17 cellular contexts compared by ENCODE assay signal in genomic region chr22:28208036-28208435, GRCh38.
A peak's percentile ranks its signal among the peaks of the same experiment; 100 is the strongest.
DNase-seq lines count a peak whose midpoint lies in the region; ATAC-seq and TF ChIP-seq lines count a peak whose summit lies in the region.
"Had no signal": no experiment of that assay in that cellular context is flagged by ENCODE, and none has a peak within 500 bp of the region (broad histone marks: within the 10 kb centered on the region; RNA-seq: fewer than 3 reads in every experiment).

No MANE protein-coding gene starts in this region.

- WGBS in GM23248 (ENCODE audit: low coverage in 1 of 2, low lambda C conversion rate in 2 of 2, missing lambda C conversion rate in 2 of 2), 2 experiments, result 59% methylated on average over 2 of the region's 2 CpGs
- 100% methylated on average over 2 of the region's 2 CpGs for WGBS in mesenchymal stem cell

- no peak overlapping the region for H3K4ac ChIP-seq in mesenchymal stem cell (ENCODE audit: low read depth in 1 of 2, low read length in 2 of 2)

- no peak overlapping the region for H3K27ac Mint-ChIP-seq in activated T-cell treated with anti-CD3 and anti-CD28 coated beads, Interleukin-2, amount 50 U/mL, for 72 hours

- H3K9me3 ChIP-seq in GM23248 (ENCODE audit: low read depth) (no peaks in the 10 kb centered on the region), mesenchymal stem cell (ENCODE audit: control insufficient read depth, low read length) (peaks cover 3% of the 10 kb centered on the region)

- CTCF ChIA-PET in RWPE1 (lab: Yijun Ruan, JAX), result interaction anchor here (0.5 kb wide), 1 partner anchor 42 kb away, joined by 3 read pairs; no protein-coding TSS in a partner anchor

- no peak overlapping the region for H3K14ac ChIP-seq in mesenchymal stem cell (ENCODE audit: low read length in 2 of 2)

- H3K36me3 ChIP-seq in GM23248 (ENCODE audit: low read depth) (no peaks in the 10 kb centered on the region), mesenchymal stem cell (ENCODE audit: control insufficient read depth in 1 of 2, insufficient read depth in 2 of 2, low read depth in 1 of 2, low read length in 2 of 2) (no peaks in the 10 kb centered on the region)
- H3K36me3 ChIP-seq: SJSA1 had no signal

- H3K4me1 ChIP-seq in GM23248 (ENCODE audit: insufficient read depth) (peaks cover 25% of the 10 kb centered on the region), mesenchymal stem cell (ENCODE audit: control insufficient read depth, insufficient read depth, low read depth, low read length) (peaks cover 3% of the 10 kb centered on the region)

- ATAC-seq in GM19452 (IDR thresholded peaks at IDR 0.05; ENCODE audit: unreplicated experiment), result no peak
- ATAC-seq in activated T-cell treated with anti-CD3 and anti-CD28 coated beads, Interleukin-2, amount 50 U/mL, for 72 hours (replicated peaks in 1 of 2), result no peak

- no peak overlapping the region for H2BK15ac ChIP-seq in mesenchymal stem cell (ENCODE audit: low read depth, poor library complexity, severe bottlenecking)

- no peak overlapping the region for H2BK120ac ChIP-seq in mesenchymal stem cell (ENCODE audit: low read depth, low read length)

- no peaks in the 10 kb centered on the region for H3K27me3 Mint-ChIP-seq in activated T-cell treated with anti-CD3 and anti-CD28 coated beads, Interleukin-2, amount 50 U/mL, for 72 hours (ENCODE audit: low read depth)

- peaks cover 3 to 5% of the 10 kb centered on the region in 2 donors for H3K36me3 Mint-ChIP-seq in activated T-cell treated with anti-CD3 and anti-CD28 coated beads, Interleukin-2, amount 50 U/mL, for 72 hours (ENCODE audit: insufficient read depth in 2 of 2)

- H3K4me3 ChIP-seq in GM23248, result no peak overlapping the region
- no peak overlapping the region for H3K4me3 ChIP-seq in mesenchymal stem cell (ENCODE audit: insufficient read depth in 1 of 2, low read depth in 1 of 2, low read length in 2 of 2)
- H3K4me3 ChIP-seq: SJSA1 had no signal

- H2BK12ac ChIP-seq in mesenchymal stem cell (ENCODE audit: low read length in 2 of 2), result no peak overlapping the region

- H3K18ac ChIP-seq in mesenchymal stem cell (ENCODE audit: low read depth in 1 of 2, low read length in 2 of 2), result no peak overlapping the region

- in situ Hi-C loops in GM23248 (cut with MboI), result no loop called here

- POLR2A ChIA-PET in RWPE1 (lab: Yijun Ruan, JAX; ENCODE audit: low non-redundant PET), result no interaction called here

- H3K4me2 ChIP-seq in GM23248 (ENCODE audit: unreplicated experiment) (peak overlapping the region; percentile 13), mesenchymal stem cell (ENCODE audit: low read length, poor library complexity, severe bottlenecking) (no peak overlapping the region)

- H3F3A ChIP-seq in GM23248 (ENCODE audit: insufficient read depth), result peaks cover 28% of the 10 kb centered on the region

- H3K4me1 Mint-ChIP-seq in activated T-cell treated with anti-CD3 and anti-CD28 coated beads, Interleukin-2, amount 50 U/mL, for 72 hours (ENCODE audit: low read depth), result no peaks in the 10 kb centered on the region

- H3K27me3 ChIP-seq in GM23248 (replicated peaks; ENCODE audit: insufficient read depth), result no peaks in the 10 kb centered on the region
- no peaks in the 10 kb centered on the region for H3K27me3 ChIP-seq in mesenchymal stem cell (ENCODE audit: control insufficient read depth in 1 of 2, insufficient read depth in 1 of 2, low read length in 2 of 2)
- H3K27me3 ChIP-seq: SJSA1 had no signal

- DNase-seq in GM23248 (peak; percentile 50), RWPE1 (ENCODE audit: low spot score) (peak; percentile 12), epithelial cell of prostate (ENCODE audit: low read depth, low spot score) (no peak), mesenchymal stem cell (no peak), NCI-H2029 (lab: John Stamatoyannopoulos, UW) (no peak)
- DNase-seq in activated naive CD4-positive, alpha-beta T cell treated with anti-CD3 and anti-CD28 coated beads, Interleukin-2, amount 50 U/mL, for 16 hours, result no peak
- no peak for DNase-seq in activated T-cell treated with anti-CD3 and anti-CD28 coated beads, Interleukin-2, amount 50 U/mL, for 72 hours
- DNase-seq: C1 segment of cervical spinal cord, DND-41, H7, NCI-H1417 treated with DMSO at 0.1 percent for 48 hours, NCI-H2081, NCI-H524, OCI-M1 had no signal

- H4K8ac ChIP-seq in mesenchymal stem cell (ENCODE audit: low read length), result no peak overlapping the region

- H4K20me1 ChIP-seq in GM23248 (ENCODE audit: insufficient read depth), result no peaks in the 10 kb centered on the region

- no peak overlapping the region for H4K91ac ChIP-seq in mesenchymal stem cell (ENCODE audit: low read length)

- TF ChIP-seq CTCF in RWPE1 (conservative IDR thresholded peaks at IDR 0.05; ENCODE audit: low read depth), result no peak

- H3K27ac ChIP-seq in GM23248 (no peak overlapping the region), RWPE1 (no peak overlapping the region), epithelial cell of prostate (peak overlapping the region; percentile 32), mesenchymal stem cell (ENCODE audit: low read length, poor library complexity, severe bottlenecking) (peak overlapping the region; percentile 55)
- H3K27ac ChIP-seq: HL-60, SJSA1 had no signal

- H3K9me3 Mint-ChIP-seq in activated T-cell treated with anti-CD3 and anti-CD28 coated beads, Interleukin-2, amount 50 U/mL, for 72 hours, result peaks cover 3% of the 10 kb centered on the region in 2 donors

- H2AFZ ChIP-seq in GM23248, result no peak overlapping the region
- no peak overlapping the region for H2AFZ ChIP-seq in mesenchymal stem cell (ENCODE audit: low read depth, low read length)

- no peak overlapping the region for H3K9ac ChIP-seq in GM23248
- H3K9ac ChIP-seq in mesenchymal stem cell (ENCODE audit: low read length), result no peak overlapping the region

- no peak overlapping the region for H2BK5ac ChIP-seq in mesenchymal stem cell (ENCODE audit: low read depth, low read length, poor library complexity, severe bottlenecking)

- no peak overlapping the region for H2AK5ac ChIP-seq in mesenchymal stem cell (ENCODE audit: low read length, severe bottlenecking)

- peaks cover 42% of the 10 kb centered on the region for H3K79me2 ChIP-seq in GM23248 (ENCODE audit: insufficient read depth)

- peaks cover 14% of the 10 kb centered on the region for H3K79me1 ChIP-seq in mesenchymal stem cell (replicated peaks; ENCODE audit: low read length, poor library complexity, severe bottlenecking)

- H3K23ac ChIP-seq in mesenchymal stem cell (ENCODE audit: low read length in 2 of 2), result no peak overlapping the region

- no peak overlapping the region for H3K4me3 Mint-ChIP-seq in activated T-cell treated with anti-CD3 and anti-CD28 coated beads, Interleukin-2, amount 50 U/mL, for 72 hours

- H3K9me2 ChIP-seq in GM23248 (ENCODE audit: insufficient read depth), result no peaks in the 10 kb centered on the region

Comparison
In these comparisons a context has a peak if more than half of its experiments do, and no peak if none do; other contexts are left out.
1. DNase-seq: peak in GM23248 (single experiment) and RWPE1 (single experiment); none in epithelial cell of prostate (single experiment), mesenchymal stem cell (single experiment), activated naive CD4-positive, alpha-beta T cell treated with anti-CD3 and anti-CD28 coated beads, Interleukin-2, amount 50 U/mL, for 16 hours (single experiment), NCI-H2029 (single experiment) and activated T-cell treated with anti-CD3 and anti-CD28 coated beads, Interleukin-2, amount 50 U/mL, for 72 hours (0 of 2).
2. H3K27ac ChIP-seq: peak in epithelial cell of prostate (single experiment) and mesenchymal stem cell (single experiment); none in GM23248 (single experiment) and RWPE1 (single experiment).